ENCODE assay signal across 18 cellular contexts in genomic region chrX:44042124-44042523, GRCh38.
DNase-seq lines count a peak whose midpoint lies in the region; ATAC-seq, FAIRE-seq and TF ChIP-seq lines count a peak whose summit lies in the region.
"Had no signal": no experiment of that assay in that cellular context is flagged by ENCODE, and none has a peak within 500 bp of the region (broad histone marks: within the 10 kb centered on the region; RNA-seq: fewer than 3 reads in every experiment).

No MANE protein-coding gene starts in this region.

- H3K9ac ChIP-seq in fibroblast of lung (ENCODE audit: insufficient read depth, low read length) = no peak overlapping the region
- no peak overlapping the region for H3K9ac ChIP-seq in parathyroid adenoma
- H3K9ac ChIP-seq: BLaER1 had no signal

- ATAC-seq in HG02973 (IDR thresholded peaks at IDR 0.05; ENCODE audit: unreplicated experiment) = no peak
- ATAC-seq: CD8-positive, alpha-beta T cell; GM12878; K562 had no signal

- no peak for TF ChIP-seq CTCF in astrocyte of the spinal cord (IDR thresholded peaks at IDR 0.05; ENCODE audit: low read depth, low read length)
- no peak for TF ChIP-seq CTCF in fibroblast of lung (conservative IDR thresholded peaks at IDR 0.05 in 1 of 2, IDR thresholded peaks at IDR 0.05 in 1 of 2; ENCODE audit: low read depth in 1 of 2, low read length in 2 of 2)
- no peak for TF ChIP-seq CTCF in parathyroid adenoma (IDR thresholded peaks at IDR 0.05)

- H3K4me3 ChIP-seq in astrocyte of the spinal cord (ENCODE audit: low read depth, low read length) = no peak overlapping the region
- no peak overlapping the region for H3K4me3 ChIP-seq in fibroblast of lung (replicated peaks in 1 of 4; ENCODE audit: control extremely low read depth in 1 of 4, insufficient read depth in 1 of 4, low read depth in 3 of 4, low read length in 4 of 4)
- H3K4me3 ChIP-seq in parathyroid adenoma (ENCODE audit: low read depth, low read length) = no peak overlapping the region
- H3K4me3 ChIP-seq: BLaER1, GM12878, K562 had no signal

- H3K4me1 ChIP-seq in fibroblast of lung (ENCODE audit: control insufficient read depth, extremely low read depth, insufficient read depth, low read length) (no peaks in the 10 kb centered on the region), parathyroid adenoma (peaks cover 16% of the 10 kb centered on the region)

- H3K27me3 ChIP-seq in fibroblast of lung (ENCODE audit: control insufficient read depth, insufficient read depth, low read length) = no peaks in the 10 kb centered on the region
- no peaks in the 10 kb centered on the region for H3K27me3 ChIP-seq in parathyroid adenoma (ENCODE audit: control insufficient read depth, insufficient read depth, low read length)
- H3K27me3 ChIP-seq: BLaER1 had no signal

- DNase-seq in GM19239 (ENCODE audit: insufficient read length, low spot score) = no peak
- DNase-seq in astrocyte of the spinal cord (ENCODE audit: low read depth, low spot score) = peak; percentile 48
- DNase-seq in fibroblast of lung (ENCODE audit: low read depth in 2 of 2) = peak; percentile 19 to 80
- no peak for DNase-seq in SIG-M5 (lab: John Stamatoyannopoulos, UW)
- no peak for DNase-seq in HCEC 1CT
- DNase-seq in activated T-cell treated with anti-CD3 and anti-CD28 coated beads, Interleukin-2, amount 50 U/mL, for 1 hour = no peak
- DNase-seq: CD8-positive, alpha-beta T cell; EL; NCI-H1105; NCI-H2081 treated with DMSO at 0.1 percent for 48 hours; NK-92 treated with Interleukin-12 subunit alpha and Interleukin-12 subunit beta, amount 100 ng/mL, for 24 hours; Right ventricle myocardium superior had no signal

- H3K9me3 ChIP-seq in fibroblast of lung (ENCODE audit: control insufficient read depth, insufficient read depth, low read depth, low read length) (no peaks in the 10 kb centered on the region), parathyroid adenoma (ENCODE audit: control insufficient read depth, low read length) (no peaks in the 10 kb centered on the region)
- H3K9me3 ChIP-seq: BLaER1 had no signal

- no peaks in the 10 kb centered on the region for H4K20me1 ChIP-seq in fibroblast of lung (ENCODE audit: control insufficient read depth, extremely low read depth, insufficient read depth, low read length)
- H4K20me1 ChIP-seq: BLaER1 had no signal

- H3K36me3 ChIP-seq in fibroblast of lung (ENCODE audit: control insufficient read depth, insufficient read depth, low read length) (no peaks in the 10 kb centered on the region), parathyroid adenoma (ENCODE audit: control insufficient read depth, insufficient read depth, low read length) (no peaks in the 10 kb centered on the region)
- H3K36me3 ChIP-seq: BLaER1 had no signal

- H3K79me2 ChIP-seq in fibroblast of lung (ENCODE audit: control insufficient read depth, insufficient read depth, low read length) = no peaks in the 10 kb centered on the region
- no peaks in the 10 kb centered on the region for H3K79me2 ChIP-seq in parathyroid adenoma

- H2AFZ ChIP-seq in fibroblast of lung (ENCODE audit: low read length) = no peak overlapping the region
- no peak overlapping the region for H2AFZ ChIP-seq in parathyroid adenoma

- H3K27ac ChIP-seq in fibroblast of lung (ENCODE audit: insufficient read depth, low read length) = no peak overlapping the region
- peak overlapping the region; percentile 54 for H3K27ac ChIP-seq in parathyroid adenoma
- H3K27ac ChIP-seq: BLaER1 had no signal

- peak; percentile 18 for FAIRE-seq in GM19239 (lab: Jason Lieb, UNC)
- FAIRE-seq: GM12878, H1, K562 had no signal

- in situ Hi-C loops in astrocyte of the spinal cord (cut with HindIII; ENCODE audit: low sequenced_read_pairs) = no loop called here

- no peak overlapping the region for H3K4me2 ChIP-seq in fibroblast of lung (ENCODE audit: extremely low read depth, insufficient read depth, low read length)
- H3K4me2 ChIP-seq in parathyroid adenoma (ENCODE audit: low read length) = peak overlapping the region; percentile 24
- H3K4me2 ChIP-seq: BLaER1 had no signal

Comparison
In these comparisons a context has a peak if more than half of its experiments do, and no peak if none do; other contexts are left out.
1. DNase-seq: peak in astrocyte of the spinal cord (single experiment) and fibroblast of lung (2 of 2); none in GM19239 (single experiment), SIG-M5 (single experiment), HCEC 1CT (single experiment) and activated T-cell treated with anti-CD3 and anti-CD28 coated beads, Interleukin-2, amount 50 U/mL, for 1 hour (single experiment).